In the genomic region with DNA sequence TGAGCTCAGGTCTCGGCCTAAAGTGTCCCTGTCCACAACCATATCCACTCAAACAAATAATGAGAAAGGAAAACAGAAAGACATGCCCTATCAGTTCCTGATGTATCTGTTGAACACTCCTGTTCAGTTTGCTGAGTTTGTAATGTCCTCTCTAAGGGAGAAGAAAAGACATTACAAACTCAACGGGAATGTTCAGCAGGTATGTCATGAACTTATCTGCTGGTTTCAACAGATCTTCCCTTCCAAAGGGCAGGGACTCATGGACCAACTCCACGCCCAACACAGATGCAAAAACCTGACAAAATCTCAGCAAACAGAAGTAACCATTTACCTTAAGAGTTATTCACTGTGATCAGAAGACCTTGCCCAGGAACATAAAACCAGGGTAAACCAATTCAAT, we compare ENCODE assay signal across 11 cellular contexts. TPM values are rescaled to one million over a fixed set of nuclear protein-coding genes. Genes with fewer than 3 reads are reported as not detected.
DNase-seq lines count a peak whose midpoint lies in the region; ATAC-seq and TF ChIP-seq lines count a peak whose summit lies in the region.
"Had no signal": no experiment of that assay in that cellular context is flagged by ENCODE, and none has a peak within 500 bp of the region (broad histone marks: within the 10 kb centered on the region; RNA-seq: fewer than 3 reads in every experiment).

No MANE protein-coding gene starts in this region.

- H3K27me3 ChIP-seq in left ventricle myocardium inferior (ENCODE audit: low read depth) (no peaks in the 10 kb centered on the region), dorsolateral prefrontal cortex (no peaks in the 10 kb centered on the region), Caco-2 (replicated peaks; ENCODE audit: control insufficient read depth, insufficient read depth, low read length) (no peaks in the 10 kb centered on the region)

- no peaks in the 10 kb centered on the region for H3K9me3 Mint-ChIP-seq in natural killer cell treated with Interleukin-12 subunit alpha and Interleukin-12 subunit beta and Interleukin-15 and Interleukin-18, amount 100 ng/mL, for 72 hours
- H3K9me3 Mint-ChIP-seq in type B pancreatic cell, result no peaks in the 10 kb centered on the region
- H3K9me3 Mint-ChIP-seq in activated CD4-positive, alpha-beta memory T cell treated with anti-CD3 and anti-CD28 coated beads, Interleukin-2, amount 10 ng/mL, durations not matched to agents 7 days and 5 days, result no peaks in the 10 kb centered on the region
- no peaks in the 10 kb centered on the region for H3K9me3 Mint-ChIP-seq in Caco-2 (ENCODE audit: unreplicated experiment)
- H3K9me3 Mint-ChIP-seq: activated naive CD4-positive, alpha-beta T cell treated with anti-CD3 and anti-CD28 coated beads for 36 hours had no signal

- DNase-seq in left ventricle myocardium inferior, result no peak
- no peak for DNase-seq in left cardiac atrium
- DNase-seq in dorsolateral prefrontal cortex, result no peak
- no peak for DNase-seq in natural killer cell treated with Interleukin-12 subunit alpha and Interleukin-12 subunit beta and Interleukin-15 and Interleukin-18, amount 100 ng/mL, for 72 hours (ENCODE audit: low spot score)
- DNase-seq in type B pancreatic cell (ENCODE audit: extremely low spot score, unreplicated experiment), result no peak
- DNase-seq in activated CD4-positive, alpha-beta memory T cell treated with anti-CD3 and anti-CD28 coated beads, Interleukin-2, amount 10 ng/mL, durations not matched to agents 7 days and 5 days, result no peak
- no peak for DNase-seq in Caco-2
- DNase-seq: activated naive CD4-positive, alpha-beta T cell treated with anti-CD3 and anti-CD28 coated beads for 36 hours; NCI-H446 treated with DMSO at 0.1 percent for 48 hours; stimulated activated CD4-positive, alpha-beta T cell treated with anti-CD3 and anti-CD28 coated beads, Interleukin-15, amount 100 ng/mL, for 24 hours had no signal

- H3K27ac Mint-ChIP-seq in natural killer cell treated with Interleukin-12 subunit alpha and Interleukin-12 subunit beta and Interleukin-15 and Interleukin-18, amount 100 ng/mL, for 72 hours, result peak overlapping the region; percentile 12 to 22
- H3K27ac Mint-ChIP-seq in type B pancreatic cell (peak overlapping the region; percentile 31), Caco-2 (ENCODE audit: unreplicated experiment) (no peak overlapping the region)
- H3K27ac Mint-ChIP-seq in activated CD4-positive, alpha-beta memory T cell treated with anti-CD3 and anti-CD28 coated beads, Interleukin-2, amount 10 ng/mL, durations not matched to agents 7 days and 5 days, result no peak overlapping the region
- H3K27ac Mint-ChIP-seq: activated naive CD4-positive, alpha-beta T cell treated with anti-CD3 and anti-CD28 coated beads for 36 hours had no signal

- H3K4me3 Mint-ChIP-seq in natural killer cell treated with Interleukin-12 subunit alpha and Interleukin-12 subunit beta and Interleukin-15 and Interleukin-18, amount 100 ng/mL, for 72 hours, result no peak overlapping the region
- H3K4me3 Mint-ChIP-seq in type B pancreatic cell (no peak overlapping the region), Caco-2 (ENCODE audit: unreplicated experiment) (no peak overlapping the region)
- no peak overlapping the region for H3K4me3 Mint-ChIP-seq in activated CD4-positive, alpha-beta memory T cell treated with anti-CD3 and anti-CD28 coated beads, Interleukin-2, amount 10 ng/mL, durations not matched to agents 7 days and 5 days
- H3K4me3 Mint-ChIP-seq: activated naive CD4-positive, alpha-beta T cell treated with anti-CD3 and anti-CD28 coated beads for 36 hours had no signal

- CTCF ChIA-PET in activated CD4-positive, alpha-beta memory T cell treated with anti-CD3 and anti-CD28 coated beads, Interleukin-2, amount 10 ng/mL, durations not matched to agents 7 days and 5 days (lab: Charles Lee), result no interaction called here
- CTCF ChIA-PET in Caco-2 (lab: Charles Lee), result no interaction called here

- intact Hi-C loops in left ventricle myocardium inferior (cut with micrococcal nuclease) (no loop called here), left cardiac atrium (cut with DNase I) (no loop called here), dorsolateral prefrontal cortex (cut with DNase I) (no loop called here), Caco-2 (cut with micrococcal nuclease; ENCODE audit: unreplicated experiment) (no loop called here)

- H3K27ac ChIP-seq in left ventricle myocardium inferior (replicated peaks) (peak overlapping the region; percentile 80), dorsolateral prefrontal cortex (peak overlapping the region in 55 of 59 donors; percentile 2 to 87 (median 63))

- H3K4me3 ChIP-seq in left ventricle myocardium inferior (peak overlapping the region; percentile 43), dorsolateral prefrontal cortex (peak overlapping the region in 21 of 59 donors; percentile 1 to 32 (median 13)), Caco-2 (ENCODE audit: low read depth, low read length) (no peak overlapping the region)

- no peaks in the 10 kb centered on the region for H3K36me3 ChIP-seq in left ventricle myocardium inferior
- no peaks in the 10 kb centered on the region for H3K36me3 ChIP-seq in Caco-2 (ENCODE audit: control insufficient read depth, insufficient read depth, low read length)

- H3K4me1 Mint-ChIP-seq in natural killer cell treated with Interleukin-12 subunit alpha and Interleukin-12 subunit beta and Interleukin-15 and Interleukin-18, amount 100 ng/mL, for 72 hours (ENCODE audit: low read depth in 2 of 2), result peaks cover 55 to 63% of the 10 kb centered on the region in 2 donors
- H3K4me1 Mint-ChIP-seq in type B pancreatic cell (ENCODE audit: unreplicated experiment), result peaks cover 41% of the 10 kb centered on the region
- H3K4me1 Mint-ChIP-seq in activated CD4-positive, alpha-beta memory T cell treated with anti-CD3 and anti-CD28 coated beads, Interleukin-2, amount 10 ng/mL, durations not matched to agents 7 days and 5 days, result peaks cover 34% of the 10 kb centered on the region
- H3K4me1 Mint-ChIP-seq in Caco-2 (ENCODE audit: low read depth, unreplicated experiment), result no peaks in the 10 kb centered on the region

- ATAC-seq in left cardiac atrium (no peak), SK-N-SH treated with all-trans-retinoic acid at 6 μM for 48 hours (no peak)
- no peak for ATAC-seq in natural killer cell treated with Interleukin-12 subunit alpha and Interleukin-12 subunit beta and Interleukin-15 and Interleukin-18, amount 100 ng/mL, for 72 hours

- no peaks in the 10 kb centered on the region for H3K27me3 Mint-ChIP-seq in natural killer cell treated with Interleukin-12 subunit alpha and Interleukin-12 subunit beta and Interleukin-15 and Interleukin-18, amount 100 ng/mL, for 72 hours
- no peaks in the 10 kb centered on the region for H3K27me3 Mint-ChIP-seq in type B pancreatic cell
- H3K27me3 Mint-ChIP-seq in activated CD4-positive, alpha-beta memory T cell treated with anti-CD3 and anti-CD28 coated beads, Interleukin-2, amount 10 ng/mL, durations not matched to agents 7 days and 5 days, result no peaks in the 10 kb centered on the region
- no peaks in the 10 kb centered on the region for H3K27me3 Mint-ChIP-seq in Caco-2 (ENCODE audit: insufficient read depth, unreplicated experiment)

- TF ChIP-seq CTCF in left ventricle myocardium inferior (IDR thresholded peaks at IDR 0.05; ENCODE audit: borderline replicate concordance), result no peak
- TF ChIP-seq CTCF in dorsolateral prefrontal cortex (IDR thresholded peaks at IDR 0.05 in 54 of 56, conservative IDR thresholded peaks at IDR 0.05 in 2 of 56; ENCODE audit: low read depth in 1 of 56, partially characterized antibody in 56 of 56), result no peak
- no peak for TF ChIP-seq CTCF in type B pancreatic cell (conservative IDR thresholded peaks at IDR 0.05)
- TF ChIP-seq CTCF in Caco-2 (IDR thresholded peaks at IDR 0.05; ENCODE audit: insufficient read depth in 1 of 2, low read depth in 1 of 2, low read length in 1 of 2, severe bottlenecking in 1 of 2, unreplicated experiment in 1 of 2), result no peak

- H3K4me1 ChIP-seq in left ventricle myocardium inferior, result peaks cover 98% of the 10 kb centered on the region
- H3K4me1 ChIP-seq in Caco-2, result no peaks in the 10 kb centered on the region

- H3K9me3 ChIP-seq in left ventricle myocardium inferior (replicated peaks), result no peaks in the 10 kb centered on the region
- no peaks in the 10 kb centered on the region for H3K9me3 ChIP-seq in Caco-2

- POLR2A ChIA-PET in activated CD4-positive, alpha-beta memory T cell treated with anti-CD3 and anti-CD28 coated beads, Interleukin-2, amount 10 ng/mL, durations not matched to agents 7 days and 5 days (lab: Charles Lee), result no interaction called here
- POLR2A ChIA-PET in Caco-2 (lab: Charles Lee), result no interaction called here

- no peaks in the 10 kb centered on the region for H3K36me3 Mint-ChIP-seq in natural killer cell treated with Interleukin-12 subunit alpha and Interleukin-12 subunit beta and Interleukin-15 and Interleukin-18, amount 100 ng/mL, for 72 hours
- H3K36me3 Mint-ChIP-seq in type B pancreatic cell (peaks cover 9% of the 10 kb centered on the region), Caco-2 (ENCODE audit: insufficient read depth, unreplicated experiment) (no peaks in the 10 kb centered on the region)
- H3K36me3 Mint-ChIP-seq in activated CD4-positive, alpha-beta memory T cell treated with anti-CD3 and anti-CD28 coated beads, Interleukin-2, amount 10 ng/mL, durations not matched to agents 7 days and 5 days (ENCODE audit: low read depth), result no peaks in the 10 kb centered on the region

- no TSS peak for BruUV-seq in Caco-2 (replicated peaks; lab: Mats Ljungman, UMichigan)

TF ChIP-seq in SK-N-SH treated with all-trans-retinoic acid at 6 μM for 48 hours, 23 proteins besides CTCF, POLR2A, EP300 and RAD21 (continues in another document):
- TF ChIP-seq ZFP3 (CRISPR knock-in tag; IDR thresholded peaks at IDR 0.05), result no peak

RNA-seq across cellular contexts. Expression of gene BICD2, which starts 23.7 kb away (rescaled TPM):
- total RNA-seq in left ventricle myocardium inferior, result 37.3 TPM
- 10 to 100 TPM; 31.0 to 36.6 TPM for total RNA-seq in left cardiac atrium
- total RNA-seq in dorsolateral prefrontal cortex, result 10 to 100 TPM; 26.3 to 38.7 (median 32.4) TPM
- total RNA-seq in natural killer cell treated with Interleukin-12 subunit alpha and Interleukin-12 subunit beta and Interleukin-15 and Interleukin-18, amount 100 ng/mL, for 72 hours, result 10 to 100 TPM; 31.8 to 37.9 TPM
- total RNA-seq in type B pancreatic cell (ENCODE audit: low replicate concordance), result 26.8 and 28.6 TPM in 2 replicates
- 10 to 100 TPM; 27.0 to 28.2 TPM for total RNA-seq in activated CD4-positive, alpha-beta memory T cell treated with anti-CD3 and anti-CD28 coated beads, Interleukin-2, amount 10 ng/mL, durations not matched to agents 7 days and 5 days
- total RNA-seq in Caco-2 (2022), result 13.0 and 13.7 TPM in 2 replicates

Comparison
In these comparisons a context has a peak if more than half of its experiments do, and no peak if none do; other contexts are left out.
1. H3K27ac Mint-ChIP-seq: peak in natural killer cell treated with Interleukin-12 subunit alpha and Interleukin-12 subunit beta and Interleukin-15 and Interleukin-18, amount 100 ng/mL, for 72 hours (2 of 2) and type B pancreatic cell (single experiment); none in activated CD4-positive, alpha-beta memory T cell treated with anti-CD3 and anti-CD28 coated beads, Interleukin-2, amount 10 ng/mL, durations not matched to agents 7 days and 5 days (single experiment) and Caco-2 (single experiment).